10 cellular contexts compared by ENCODE assay signal in the genomic region with DNA sequence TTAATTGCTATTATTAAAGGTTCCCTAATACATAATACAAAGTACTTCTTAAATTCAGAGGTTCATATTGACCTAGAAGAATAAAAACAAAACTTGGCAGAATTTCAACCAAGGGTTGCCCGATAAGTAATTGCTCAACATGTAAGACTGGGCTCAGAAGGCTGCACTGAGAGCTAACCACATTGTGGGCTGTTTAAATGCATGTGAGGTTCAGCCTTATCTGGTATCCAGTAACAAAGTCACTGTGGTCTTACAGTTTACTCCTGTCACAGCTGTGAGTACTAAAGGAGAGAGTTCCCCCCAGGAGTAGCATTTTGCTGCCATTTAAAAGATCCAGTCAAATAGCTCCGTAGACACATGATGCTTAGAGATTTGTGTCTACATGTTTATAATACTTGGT. TPM values are rescaled to one million over a fixed set of nuclear protein-coding genes. Genes with fewer than 3 reads are reported as not detected.
DNase-seq lines count a peak whose midpoint lies in the region; ATAC-seq, FAIRE-seq and TF ChIP-seq lines count a peak whose summit lies in the region.
"Had no signal": no experiment of that assay in that cellular context is flagged by ENCODE, and none has a peak within 500 bp of the region (broad histone marks: within the 10 kb centered on the region; RNA-seq: fewer than 3 reads in every experiment).

No MANE protein-coding gene starts in this region.

- no peaks in the 10 kb centered on the region for H3K9me3 Mint-ChIP-seq in activated CD4-positive, alpha-beta memory T cell treated with anti-CD3 and anti-CD28 coated beads, Interleukin-2, amount 10 ng/mL, durations not matched to agents 7 days and 5 days
- H3K9me3 Mint-ChIP-seq in immature natural killer cell: no peaks in the 10 kb centered on the region

- peak overlapping the region; percentile 22 for H3K4me3 Mint-ChIP-seq in activated CD4-positive, alpha-beta memory T cell treated with anti-CD3 and anti-CD28 coated beads, Interleukin-2, amount 10 ng/mL, durations not matched to agents 7 days and 5 days
- peak overlapping the region in 4 of 5 donors; percentile 44 to 80 (median 62) for H3K4me3 Mint-ChIP-seq in immature natural killer cell

- ATAC-seq in HG03039 (IDR thresholded peaks at IDR 0.05; ENCODE audit: unreplicated experiment): no peak

- peaks cover 37% of the 10 kb centered on the region for H3K4me1 Mint-ChIP-seq in activated CD4-positive, alpha-beta memory T cell treated with anti-CD3 and anti-CD28 coated beads, Interleukin-2, amount 10 ng/mL, durations not matched to agents 7 days and 5 days
- peaks cover 21 to 30% of the 10 kb centered on the region in 2 donors for H3K4me1 Mint-ChIP-seq in immature natural killer cell

- H3K27ac Mint-ChIP-seq in activated CD4-positive, alpha-beta memory T cell treated with anti-CD3 and anti-CD28 coated beads, Interleukin-2, amount 10 ng/mL, durations not matched to agents 7 days and 5 days: no peak overlapping the region
- peak overlapping the region in 5 of 6 donors; percentile 29 to 75 (median 66) for H3K27ac Mint-ChIP-seq in immature natural killer cell

- POLR2A ChIA-PET in activated CD4-positive, alpha-beta memory T cell treated with anti-CD3 and anti-CD28 coated beads, Interleukin-2, amount 10 ng/mL, durations not matched to agents 7 days and 5 days (lab: Charles Lee): interaction anchor here (2.6 to 5.1 kb wide), 2 partner anchors 12 to 44 kb away, joined by 8 to 51 read pairs; partner anchors contain the start of gene MRM1

- CTCF ChIA-PET in activated CD4-positive, alpha-beta memory T cell treated with anti-CD3 and anti-CD28 coated beads, Interleukin-2, amount 10 ng/mL, durations not matched to agents 7 days and 5 days (lab: Charles Lee): interaction anchor here (4.1 kb wide), 1 partner anchor 12 kb away, joined by 35 read pairs; the partner anchor contains the start of gene MRM1

- peaks cover 48% of the 10 kb centered on the region for H3K36me3 Mint-ChIP-seq in activated CD4-positive, alpha-beta memory T cell treated with anti-CD3 and anti-CD28 coated beads, Interleukin-2, amount 10 ng/mL, durations not matched to agents 7 days and 5 days (ENCODE audit: low read depth)
- peaks cover 7 to 16% (median 10%) of the 10 kb centered on the region in 3 donors for H3K36me3 Mint-ChIP-seq in immature natural killer cell

- no peak for FAIRE-seq in D721Med (lab: Jason Lieb, UNC)

- DNase-seq in GF-D8 (lab: John Stamatoyannopoulos, UW) (peak; percentile 75), LHCN-M2 (ENCODE audit: low read depth) (peak; percentile 64), immature natural killer cell (no peak), mesenteric fat pad (ENCODE audit: low spot score) (no peak), dermis blood vessel endothelial cell (no peak), D721Med (ENCODE audit: insufficient read length, low spot score) (no peak)
- DNase-seq in activated CD4-positive, alpha-beta memory T cell treated with anti-CD3 and anti-CD28 coated beads, Interleukin-2, amount 10 ng/mL, durations not matched to agents 7 days and 5 days: peak; percentile 17
- DNase-seq: islet precursor cell, NCI-H2227 treated with DMSO at 0.1 percent for 48 hours had no signal

- H3K27me3 Mint-ChIP-seq in activated CD4-positive, alpha-beta memory T cell treated with anti-CD3 and anti-CD28 coated beads, Interleukin-2, amount 10 ng/mL, durations not matched to agents 7 days and 5 days: no peaks in the 10 kb centered on the region
- H3K27me3 Mint-ChIP-seq in immature natural killer cell (ENCODE audit: low read depth in 3 of 3): peaks cover 2 to 3% (median 3%) of the 10 kb centered on the region in 3 donors

- TF ChIP-seq CTCF in D721Med (IDR thresholded peaks at IDR 0.05; ENCODE audit: insufficient read depth, missing control alignments): no peak

RNA-seq across cellular contexts. Expression of gene DHRS11, which starts 1.6 kb away (rescaled TPM):
- total RNA-seq in LHCN-M2 (2014; rRNA removed): 8.7 and 9.3 TPM in 2 replicates
- 8.4 TPM for polyA plus RNA-seq in LHCN-M2 (2012)
- total RNA-seq in activated CD4-positive, alpha-beta memory T cell treated with anti-CD3 and anti-CD28 coated beads, Interleukin-2, amount 10 ng/mL, durations not matched to agents 7 days and 5 days: 1 to 10 TPM; 3.7 to 3.8 TPM
- polyA plus RNA-seq in immature natural killer cell: 1 to 10 TPM in 2 of 3 donors, not detected in 1; 3.3 to 6.0 TPM
- total RNA-seq in mesenteric fat pad: 16.3 TPM
- total RNA-seq in dermis blood vessel endothelial cell: 9.2 and 12.1 TPM in 2 replicates

RNA-seq across cellular contexts. Expression of gene MRM1, which starts 11.3 kb away (rescaled TPM):
- total RNA-seq in LHCN-M2 (2014; rRNA removed) (10.8 and 11.2 TPM in 2 replicates), mesenteric fat pad (4.1 TPM), dermis blood vessel endothelial cell (6.6 and 6.7 TPM in 2 replicates)
- polyA plus RNA-seq in LHCN-M2 (2012): 4.0 TPM
- 1 to 10 TPM; 7.3 to 8.4 TPM for total RNA-seq in activated CD4-positive, alpha-beta memory T cell treated with anti-CD3 and anti-CD28 coated beads, Interleukin-2, amount 10 ng/mL, durations not matched to agents 7 days and 5 days
- 1 to 10 TPM in 2 of 3 donors, not detected in 1; 2.0 to 6.4 TPM for polyA plus RNA-seq in immature natural killer cell

RNA-seq across cellular contexts. Expression of gene GGNBP2, which starts 45.4 kb away (rescaled TPM):
- total RNA-seq in LHCN-M2 (2014; rRNA removed) (44.2 and 60.1 TPM in 2 replicates), mesenteric fat pad (75.4 TPM), dermis blood vessel endothelial cell (45.6 and 48.1 TPM in 2 replicates)
- polyA plus RNA-seq in LHCN-M2 (2012): 29.5 TPM
- 100 to 1,000 TPM in 1 of 2 experiments, 10 to 100 TPM in 1; 94.0 to 106 TPM for total RNA-seq in activated CD4-positive, alpha-beta memory T cell treated with anti-CD3 and anti-CD28 coated beads, Interleukin-2, amount 10 ng/mL, durations not matched to agents 7 days and 5 days
- polyA plus RNA-seq in immature natural killer cell: 10 to 100 TPM; 28.2 to 60.0 (median 35.7) TPM

RNA-seq across cellular contexts. Expression of gene PIGW, which starts 55.3 kb away (rescaled TPM):
- total RNA-seq in LHCN-M2 (2014; rRNA removed) (11.1 and 12.5 TPM in 2 replicates), mesenteric fat pad (8.9 TPM), dermis blood vessel endothelial cell (3.9 and 14.6 TPM in 2 replicates)
- polyA plus RNA-seq in LHCN-M2 (2012): 6.0 TPM
- 1 to 10 TPM; 6.4 to 6.9 TPM for total RNA-seq in activated CD4-positive, alpha-beta memory T cell treated with anti-CD3 and anti-CD28 coated beads, Interleukin-2, amount 10 ng/mL, durations not matched to agents 7 days and 5 days
- 10 to 100 TPM in 2 of 3 donors, 1 to 10 TPM in 1; 7.2 to 18.8 (median 11.3) TPM for polyA plus RNA-seq in immature natural killer cell

RNA-seq across cellular contexts. Expression of gene MYO19, which starts 55.4 kb away (rescaled TPM):
- total RNA-seq in LHCN-M2 (2014; rRNA removed) (63.0 and 66.8 TPM in 2 replicates), mesenteric fat pad (46.8 TPM), dermis blood vessel endothelial cell (54.8 and 64.0 TPM in 2 replicates)
- polyA plus RNA-seq in LHCN-M2 (2012): 23.2 TPM
- total RNA-seq in activated CD4-positive, alpha-beta memory T cell treated with anti-CD3 and anti-CD28 coated beads, Interleukin-2, amount 10 ng/mL, durations not matched to agents 7 days and 5 days: 10 to 100 TPM; 87.2 to 92.2 TPM
- 1 to 10 TPM; 2.8 to 8.3 (median 4.1) TPM for polyA plus RNA-seq in immature natural killer cell

Comparison
In these comparisons a context has a peak if more than half of its experiments do, and no peak if none do; other contexts are left out.
1. DNase-seq: peak in GF-D8 (single experiment), LHCN-M2 (single experiment) and activated CD4-positive, alpha-beta memory T cell treated with anti-CD3 and anti-CD28 coated beads, Interleukin-2, amount 10 ng/mL, durations not matched to agents 7 days and 5 days (single experiment); none in immature natural killer cell (0 of 3), mesenteric fat pad (single experiment), dermis blood vessel endothelial cell (single experiment) and D721Med (single experiment).